ENCODE assay signal across 19 cellular contexts in the genomic region with DNA sequence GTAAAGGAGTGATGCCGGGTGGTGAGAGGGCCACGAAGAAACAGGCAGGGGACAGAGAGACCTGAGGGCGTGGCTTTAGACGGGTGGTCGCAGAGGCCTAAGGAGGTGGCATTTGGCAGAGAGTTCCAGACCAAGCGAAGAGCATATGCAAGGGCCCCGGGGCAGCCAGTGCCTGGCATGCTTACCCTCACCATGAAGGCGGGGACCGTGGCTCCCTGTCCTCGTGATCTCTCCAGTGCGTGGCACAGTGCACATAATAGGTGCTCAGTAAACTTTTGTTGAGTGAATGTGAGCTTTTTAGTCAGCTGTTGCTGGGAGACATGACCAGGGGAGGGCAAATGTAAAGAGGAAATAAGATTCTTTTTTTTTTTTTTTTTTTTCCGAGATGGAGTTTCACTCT.
"Had no signal": no experiment of that assay in that cellular context is flagged by ENCODE, and none has a peak within 500 bp of the region (broad histone marks: within the 10 kb centered on the region; RNA-seq: fewer than 3 reads in every experiment).

No MANE protein-coding gene starts in this region.

- H3K36me3 ChIP-seq: prostate gland, stomach, tibial artery had no signal

- H3K27ac Mint-ChIP-seq: activated CD4-positive, alpha-beta T cell treated with anti-CD3 and anti-CD28 coated beads, Interleukin-2, amount 10 ng/mL, durations not matched to agents 24 days and 14 days; activated CD8-positive, alpha-beta T cell treated with anti-CD3 and anti-CD28 coated beads, Interleukin-2, amount 10 ng/mL, durations not matched to agents 7 days and 5 days; activated naive CD8-positive, alpha-beta T cell treated with anti-CD3 and anti-CD28 coated beads, Interleukin-2, amount 10 ng/mL, durations not matched to agents 7 days and 5 days; activated T-cell treated with anti-CD3 and anti-CD28 coated beads, Interleukin-2, amount 50 U/mL, for 24 hours; activated T-helper 2 cell treated with anti-CD3 and anti-CD28 coated beads, Interferon-gamma antibody, Interleukin-2, Interleukin-4, amounts not matched to agents 10 μg/mL and 5 μg/mL and 100 μg/mL, durations not matched to agents 14 hours and 24 hours and 36 hours; T-helper 1 cell treated with Interleukin-12 subunit alpha and Interleukin-12 subunit beta and Interleukin-4 antibody, amounts not matched to agents 30 μg/mL and 1 μg/mL, for 36 hours had no signal

- H3K36me3 Mint-ChIP-seq: activated naive CD8-positive, alpha-beta T cell treated with anti-CD3 and anti-CD28 coated beads, Interleukin-2, amount 10 ng/mL, durations not matched to agents 7 days and 5 days had no signal

- H3K27me3 ChIP-seq: stomach, tibial artery had no signal

- H3K27ac ChIP-seq: dorsolateral prefrontal cortex, tibial artery had no signal

- H3K27me3 Mint-ChIP-seq: activated CD4-positive, alpha-beta T cell treated with anti-CD3 and anti-CD28 coated beads, Interleukin-2, amount 10 ng/mL, durations not matched to agents 24 days and 14 days; activated naive CD8-positive, alpha-beta T cell treated with anti-CD3 and anti-CD28 coated beads, Interleukin-2, amount 10 ng/mL, durations not matched to agents 7 days and 5 days; activated T-cell treated with anti-CD3 and anti-CD28 coated beads, Interleukin-2, amount 50 U/mL, for 24 hours had no signal

- H3K4me3 ChIP-seq: dorsolateral prefrontal cortex, prostate gland, skin epidermis, stomach, tibial artery had no signal

- ATAC-seq: activated CD8-positive, alpha-beta T cell treated with anti-CD3 and anti-CD28 coated beads, Interleukin-2, amount 10 ng/mL, durations not matched to agents 7 days and 5 days; left cardiac atrium; right cardiac atrium had no signal

- H3K9me3 Mint-ChIP-seq: activated CD4-positive, alpha-beta T cell treated with anti-CD3 and anti-CD28 coated beads, Interleukin-2, amount 10 ng/mL, durations not matched to agents 24 days and 14 days; activated naive CD8-positive, alpha-beta T cell treated with anti-CD3 and anti-CD28 coated beads, Interleukin-2, amount 10 ng/mL, durations not matched to agents 7 days and 5 days; activated T-cell treated with anti-CD3 and anti-CD28 coated beads, Interleukin-2, amount 50 U/mL, for 24 hours; activated T-helper 2 cell treated with anti-CD3 and anti-CD28 coated beads, Interferon-gamma antibody, Interleukin-2, Interleukin-4, amounts not matched to agents 10 μg/mL and 5 μg/mL and 100 μg/mL, durations not matched to agents 14 hours and 24 hours and 36 hours; T-helper 1 cell treated with Interleukin-12 subunit alpha and Interleukin-12 subunit beta and Interleukin-4 antibody, amounts not matched to agents 30 μg/mL and 1 μg/mL, for 36 hours had no signal

- H3K9me3 ChIP-seq: prostate gland, stomach had no signal

- H3K4me1 Mint-ChIP-seq: activated CD4-positive, alpha-beta T cell treated with anti-CD3 and anti-CD28 coated beads, Interleukin-2, amount 10 ng/mL, durations not matched to agents 24 days and 14 days had no signal

- DNase-seq: activated CD4-positive, alpha-beta T cell treated with anti-CD3 and anti-CD28 coated beads, Interleukin-2, amount 10 ng/mL, durations not matched to agents 24 days and 14 days; activated CD8-positive, alpha-beta T cell treated with anti-CD3 and anti-CD28 coated beads, Interleukin-2, amount 10 ng/mL, durations not matched to agents 7 days and 5 days; activated naive CD4-positive, alpha-beta T cell treated with Interleukin-2 at 50 U/mL for 16 hours; activated naive CD8-positive, alpha-beta T cell treated with anti-CD3 and anti-CD28 coated beads, Interleukin-2, amount 10 ng/mL, durations not matched to agents 7 days and 5 days; activated T-cell treated with anti-CD3 and anti-CD28 coated beads, Interleukin-2, amount 50 U/mL, for 24 hours; amygdala; central memory CD4-positive, alpha-beta T cell; hippocampal formation; left cardiac atrium; stimulated activated CD4-positive, alpha-beta T cell treated with anti-CD3 and anti-CD28 coated beads, Interleukin-15, amount 100 ng/mL, for 24 hours; stimulated activated CD4-positive, alpha-beta T cell treated with anti-CD3 and anti-CD28 coated beads, Interleukin-4, amount 100 ng/mL, for 1 hour; stomach had no signal

- H3K4me3 Mint-ChIP-seq: activated CD4-positive, alpha-beta T cell treated with anti-CD3 and anti-CD28 coated beads, Interleukin-2, amount 10 ng/mL, durations not matched to agents 24 days and 14 days; activated CD8-positive, alpha-beta T cell treated with anti-CD3 and anti-CD28 coated beads, Interleukin-2, amount 10 ng/mL, durations not matched to agents 7 days and 5 days; activated naive CD8-positive, alpha-beta T cell treated with anti-CD3 and anti-CD28 coated beads, Interleukin-2, amount 10 ng/mL, durations not matched to agents 7 days and 5 days; activated T-cell treated with anti-CD3 and anti-CD28 coated beads, Interleukin-2, amount 50 U/mL, for 24 hours; T-helper 1 cell treated with Interleukin-12 subunit alpha and Interleukin-12 subunit beta and Interleukin-4 antibody, amounts not matched to agents 30 μg/mL and 1 μg/mL, for 36 hours had no signal
